In genomic region chr20:62489186-62489939, GRCh38 we compare ENCODE assay signal across 18 cellular contexts. TPM values are rescaled to one million over a fixed set of nuclear protein-coding genes. Genes with fewer than 3 reads are reported as not detected.
A peak's percentile ranks its signal among the peaks of the same experiment; 100 is the strongest.
DNase-seq lines count a peak whose midpoint lies in the region; FAIRE-seq and TF ChIP-seq lines count a peak whose summit lies in the region.
"Had no signal": no experiment of that assay in that cellular context is flagged by ENCODE, and none has a peak within 500 bp of the region (broad histone marks: within the 10 kb centered on the region; RNA-seq: fewer than 3 reads in every experiment).

No MANE protein-coding gene starts in this region.

- TF ChIP-seq CTCF in mesothelial cell of epicardium (IDR thresholded peaks at IDR 0.05; ENCODE audit: unreplicated experiment) = no peak
- TF ChIP-seq CTCF in suprapubic skin (IDR thresholded peaks at IDR 0.05) = no peak

- peaks cover 46% of the 10 kb centered on the region for H3K4me1 Mint-ChIP-seq in mesothelial cell of epicardium
- H3K4me1 Mint-ChIP-seq: activated T-helper 17 cell treated with anti-CD3 and anti-CD28 coated beads, Interleukin-2, amount 50 U/mL, for 72 hours; CD14-positive monocyte had no signal

- H3K9me3 ChIP-seq in BLaER1 treated with 17β-estradiol and CSF1 and Interleukin-3, amounts not matched to agents 10 nM and 100 nM (replicated peaks in 1 of 11) = peaks cover 0 to 11% (median 8%) of the 10 kb centered on the region in 11 experiments; a peak in 13 of 22 replicates
- H3K9me3 ChIP-seq in suprapubic skin = no peaks in the 10 kb centered on the region
- H3K9me3 ChIP-seq: heart right ventricle had no signal

- H3K36me3 ChIP-seq in BLaER1 treated with 17β-estradiol and CSF1 and Interleukin-3, amounts not matched to agents 10 nM and 100 nM = no peaks in the 10 kb centered on the region
- H3K36me3 ChIP-seq in suprapubic skin = no peaks in the 10 kb centered on the region
- H3K36me3 ChIP-seq: heart right ventricle had no signal

- no peaks in the 10 kb centered on the region for H3K36me3 Mint-ChIP-seq in mesothelial cell of epicardium
- H3K36me3 Mint-ChIP-seq: CD14-positive monocyte had no signal

- H3K27me3 ChIP-seq in BLaER1 treated with 17β-estradiol and CSF1 and Interleukin-3, amounts not matched to agents 10 nM and 100 nM = peaks cover 44 to 54% (median 51%) of the 10 kb centered on the region in 11 experiments
- peaks cover 58% of the 10 kb centered on the region for H3K27me3 ChIP-seq in suprapubic skin

- peak; percentile 92 for DNase-seq in HTR-8/SVneo (ENCODE audit: insufficient read length, low spot score)
- DNase-seq in amniotic epithelial cell (ENCODE audit: low read depth) = peak; percentile 57
- DNase-seq in mesothelial cell of epicardium (ENCODE audit: low spot score in 2 of 2, unreplicated experiment in 2 of 2) = no peak
- DNase-seq in NCI-H1930 (lab: John Stamatoyannopoulos, UW) = no peak
- DNase-seq in NCI-H524 treated with DMSO at 0.1 percent for 48 hours (lab: John Stamatoyannopoulos, UW) = no peak
- DNase-seq in suprapubic skin (ENCODE audit: low spot score in 2 of 2) = no peak
- DNase-seq in hippocampal formation (lab: John Stamatoyannopoulos, UW) = no peak
- DNase-seq: activated CD4-positive, alpha-beta T cell treated with anti-CD3 and anti-CD28 coated beads for 4 hours; effector CD4-positive, alpha-beta T cell; heart right ventricle; NCI-H446; stimulated activated CD4-positive, alpha-beta T cell treated with anti-CD3 and anti-CD28 coated beads, Interleukin-4, amount 100 ng/mL, for 1 hour; stimulated activated naive CD4-positive, alpha-beta T cell had no signal

- H4K20me1 ChIP-seq in BLaER1 treated with 17β-estradiol and CSF1 and Interleukin-3, amounts not matched to agents 10 nM and 100 nM = peaks cover 0 to 42% (median 14%) of the 10 kb centered on the region in 11 experiments; a peak in 10 of 22 replicates

- TF ChIP-seq POLR2A in suprapubic skin (IDR thresholded peaks at IDR 0.05) = no peak

- no peak overlapping the region for H3K4me3 Mint-ChIP-seq in mesothelial cell of epicardium
- H3K4me3 Mint-ChIP-seq: activated T-helper 17 cell treated with anti-CD3 and anti-CD28 coated beads, Interleukin-2, amount 50 U/mL, for 72 hours; CD14-positive monocyte had no signal

- H3K27ac ChIP-seq in BLaER1 treated with 17β-estradiol and CSF1 and Interleukin-3, amounts not matched to agents 10 nM and 100 nM = no peak overlapping the region
- no peak overlapping the region for H3K27ac ChIP-seq in suprapubic skin
- H3K27ac ChIP-seq: parathyroid adenoma had no signal

- TF ChIP-seq EP300 in suprapubic skin (IDR thresholded peaks at IDR 0.05) = no peak

- no peak overlapping the region for H3K4me3 ChIP-seq in BLaER1 treated with 17β-estradiol and CSF1 and Interleukin-3, amounts not matched to agents 10 nM and 100 nM
- H3K4me3 ChIP-seq in suprapubic skin = no peak overlapping the region
- H3K4me3 ChIP-seq: heart right ventricle had no signal

- H3K27ac Mint-ChIP-seq in mesothelial cell of epicardium = peak overlapping the region; percentile 67
- H3K27ac Mint-ChIP-seq: activated T-helper 17 cell treated with anti-CD3 and anti-CD28 coated beads, Interleukin-2, amount 50 U/mL, for 72 hours; CD14-positive monocyte had no signal

- H3K4me1 ChIP-seq in BLaER1 treated with 17β-estradiol and CSF1 and Interleukin-3, amounts not matched to agents 10 nM and 100 nM = peaks cover 3 to 60% (median 32%) of the 10 kb centered on the region in 10 experiments
- peaks cover 17% of the 10 kb centered on the region for H3K4me1 ChIP-seq in suprapubic skin
- H3K4me1 ChIP-seq: parathyroid adenoma had no signal

- FAIRE-seq in HTR-8/SVneo (lab: Jason Lieb, UNC) = peak; percentile 99

- no peaks in the 10 kb centered on the region for H3K9me3 Mint-ChIP-seq in mesothelial cell of epicardium
- H3K9me3 Mint-ChIP-seq: activated T-helper 17 cell treated with anti-CD3 and anti-CD28 coated beads, Interleukin-2, amount 50 U/mL, for 72 hours had no signal

- peak overlapping the region; percentile 20 to 68 (median 58); a peak in 19 of 22 replicates for H3K4me2 ChIP-seq in BLaER1 treated with 17β-estradiol and CSF1 and Interleukin-3, amounts not matched to agents 10 nM and 100 nM

- H3K27me3 Mint-ChIP-seq in mesothelial cell of epicardium (ENCODE audit: low read depth) = peaks cover 2% of the 10 kb centered on the region

- 52% methylated on average over 6 of the region's 18 CpGs for WGBS in suprapubic skin

- H3K9ac ChIP-seq in BLaER1 treated with 17β-estradiol and CSF1 and Interleukin-3, amounts not matched to agents 10 nM and 100 nM = peak overlapping the region in 1 of 11 experiments; percentile 5; a peak in 2 of 22 replicates
- H3K9ac ChIP-seq: parathyroid adenoma had no signal

RNA-seq across cellular contexts. Expression of gene GATA5, which starts 13.6 kb away (rescaled TPM):
- total RNA-seq in mesothelial cell of epicardium (26.0 to 30.0 TPM (median 27.5 TPM) in 3 replicates), suprapubic skin (1 to 10 TPM in 3 of 4 donors, under 1 TPM in 1; 0.23 to 2.1 (median 1.2) TPM)
- total RNA-seq: activated T-helper 17 cell treated with anti-CD3 and anti-CD28 coated beads, Interleukin-2, amount 50 U/mL, for 72 hours; lung microvascular endothelial cell had no signal

Comparison
In these comparisons a context has a peak if more than half of its experiments do, and no peak if none do; other contexts are left out.
1. DNase-seq: peak in HTR-8/SVneo (single experiment) and amniotic epithelial cell (single experiment); none in mesothelial cell of epicardium (0 of 2), NCI-H1930 (0 of 2), NCI-H524 treated with DMSO at 0.1 percent for 48 hours (single experiment), suprapubic skin (0 of 2) and hippocampal formation (0 of 2).